ENCODE assay signal across 14 cellular contexts in the genomic region with DNA sequence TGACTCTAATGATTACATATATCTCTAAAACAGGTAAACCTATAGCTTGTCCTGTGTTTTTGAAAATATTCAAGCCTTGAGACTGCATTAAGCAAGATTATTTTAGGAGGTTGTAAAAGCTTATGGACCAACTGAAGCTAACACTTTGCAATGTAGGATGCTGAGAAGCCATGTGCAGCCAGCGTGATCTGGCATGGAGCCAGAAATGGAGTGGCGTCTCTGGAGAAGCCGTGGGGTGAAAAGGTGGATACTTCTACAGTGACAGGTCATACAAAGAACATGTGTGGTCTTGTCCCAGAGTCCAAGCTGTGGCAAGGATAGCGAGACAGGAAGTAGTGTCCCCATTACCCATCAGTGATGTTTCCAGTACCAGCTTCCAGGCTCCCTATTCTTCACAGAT.
"Had no signal": no experiment of that assay in that cellular context is flagged by ENCODE, and none has a peak within 500 bp of the region (broad histone marks: within the 10 kb centered on the region; RNA-seq: fewer than 3 reads in every experiment).

No MANE protein-coding gene starts in this region.

- ATAC-seq: activated CD8-positive, alpha-beta T cell treated with anti-CD3 and anti-CD28 coated beads for 36 hours; activated T-cell treated with anti-CD3 and anti-CD28 coated beads, Interleukin-2, amount 50 U/mL, for 72 hours; left colon; mucosa of descending colon; naive thymus-derived CD8-positive, alpha-beta T cell had no signal

- DNase-seq: activated CD4-positive, alpha-beta T cell treated with anti-CD3 and anti-CD28 coated beads for 4 hours; activated CD8-positive, alpha-beta memory T cell treated with anti-CD3 and anti-CD28 coated beads, Interleukin-2, amount 50 U/mL, for 4 hours; activated CD8-positive, alpha-beta T cell treated with anti-CD3 and anti-CD28 coated beads for 36 hours; activated naive CD8-positive, alpha-beta T cell treated with anti-CD3 and anti-CD28 coated beads, Interleukin-2, amount 10 ng/mL, durations not matched to agents 7 days and 5 days; activated T-cell treated with anti-CD3 and anti-CD28 coated beads, Interleukin-2, amount 50 U/mL, for 72 hours; dorsolateral prefrontal cortex; glutamatergic neuron; left colon; mucosa of descending colon; naive thymus-derived CD8-positive, alpha-beta T cell; posterior cingulate gyrus; small intestine; stomach; WERI-Rb-1 had no signal
